In the genomic region with DNA sequence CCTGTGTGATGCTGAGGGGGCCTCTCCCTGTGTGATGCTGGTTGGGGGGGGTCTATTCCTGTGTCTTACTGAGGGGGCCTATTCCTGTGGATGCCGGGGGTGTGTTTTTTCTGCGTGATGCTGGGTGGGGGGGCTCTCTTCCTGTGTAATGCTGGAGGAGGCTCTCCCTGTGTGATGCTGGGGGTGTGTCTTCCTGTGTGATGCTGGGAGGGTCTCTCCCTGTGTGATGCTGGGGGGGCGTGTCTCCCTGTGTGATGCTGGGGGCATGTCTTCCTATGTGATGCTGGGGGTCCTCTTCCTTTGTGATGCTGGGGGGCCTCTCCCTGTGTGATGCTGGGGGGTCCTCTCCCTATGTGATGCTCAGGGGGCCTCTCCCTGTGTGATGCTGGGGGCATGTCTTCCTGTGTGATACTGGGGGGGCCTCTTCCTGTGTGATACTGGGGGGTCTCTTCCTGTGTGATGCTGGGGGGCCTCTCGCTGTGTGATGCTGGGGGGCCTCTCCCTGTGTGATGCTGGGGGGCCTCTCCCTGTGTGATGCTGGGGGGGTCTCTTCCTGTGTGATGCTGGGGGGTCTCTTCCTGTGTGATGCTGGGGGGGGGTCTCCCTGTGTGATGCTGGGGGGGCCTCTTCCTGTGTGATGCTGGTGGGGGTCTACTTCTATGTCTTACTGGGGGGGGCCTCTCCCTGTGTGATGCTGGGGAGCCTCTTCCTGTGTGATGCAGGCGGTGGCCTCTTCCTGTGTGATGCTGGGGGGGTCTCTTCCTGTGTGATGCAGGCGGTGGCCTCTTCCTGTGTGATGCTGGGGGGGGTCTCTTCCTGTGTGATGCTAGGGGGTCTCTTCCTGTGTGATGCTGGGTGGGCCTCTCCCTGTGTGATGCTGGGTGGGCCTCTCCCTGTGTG, we compare ENCODE assay signal across 8 cellular contexts. TPM values are rescaled to one million over a fixed set of nuclear protein-coding genes. Genes with fewer than 3 reads are reported as not detected.
A peak's percentile ranks its signal among the peaks of the same experiment; 100 is the strongest.
DNase-seq lines count a peak whose midpoint lies in the region; ATAC-seq and TF ChIP-seq lines count a peak whose summit lies in the region.
"Not testable (repeated sequence)": the region's sequence is repeated elsewhere in the genome, so short reads cannot be mapped to it uniquely, and the experiment has no call there.

No MANE protein-coding gene starts in this region.

- peak overlapping the region; percentile 45 for H3K4me3 ChIP-seq in neural cell (ENCODE audit: low read length)

- not testable (repeated sequence) for H3K4me2 ChIP-seq in neural cell (ENCODE audit: low read length)

- H3K27ac Mint-ChIP-seq in T-helper 17 cell (peak overlapping the region; percentile 39), glutamatergic neuron (ENCODE audit: unreplicated experiment) (peak overlapping the region; percentile 22)
- peak overlapping the region; percentile 56 for H3K27ac Mint-ChIP-seq in activated CD8-positive, alpha-beta memory T cell treated with anti-CD3 and anti-CD28 coated beads, Interleukin-2, amount 10 ng/mL, durations not matched to agents 7 days and 5 days
- peak overlapping the region; percentile 80 for H3K27ac Mint-ChIP-seq in activated naive CD8-positive, alpha-beta T cell treated with anti-CD3 and anti-CD28 coated beads for 36 hours
- H3K27ac Mint-ChIP-seq in stimulated activated naive CD8-positive, alpha-beta T cell treated with anti-CD3 and anti-CD28 coated beads, Interleukin-15, amount 100 ng/mL, for 72 hours = peak overlapping the region; percentile 93

- H4K20me1 ChIP-seq in neural cell (ENCODE audit: insufficient read depth) = not testable (repeated sequence)

- peak overlapping the region; percentile 87 for H3K27ac ChIP-seq in neural cell (ENCODE audit: low read length)

- TF ChIP-seq EP300 in neural cell (conservative IDR thresholded peaks at IDR 0.05; ENCODE audit: poor library complexity, severe bottlenecking) = not testable (repeated sequence)

- H3K4me3 Mint-ChIP-seq in T-helper 17 cell; activated CD8-positive, alpha-beta memory T cell treated with anti-CD3 and anti-CD28 coated beads, Interleukin-2, amount 10 ng/mL, durations not matched to agents 7 days and 5 days; activated naive CD8-positive, alpha-beta T cell treated with anti-CD3 and anti-CD28 coated beads for 36 hours: not testable (repeated sequence)
- peak overlapping the region; percentile 42 for H3K4me3 Mint-ChIP-seq in glutamatergic neuron (ENCODE audit: unreplicated experiment)
- H3K4me3 Mint-ChIP-seq in stimulated activated naive CD8-positive, alpha-beta T cell treated with anti-CD3 and anti-CD28 coated beads, Interleukin-15, amount 100 ng/mL, for 72 hours = peak overlapping the region; percentile 75 to 83

- H3K79me2 ChIP-seq in neural cell (replicated peaks; ENCODE audit: insufficient read depth, low read length) = not testable (repeated sequence)

- not testable (repeated sequence) for H3K9me3 Mint-ChIP-seq in activated CD8-positive, alpha-beta memory T cell treated with anti-CD3 and anti-CD28 coated beads, Interleukin-2, amount 10 ng/mL, durations not matched to agents 7 days and 5 days (ENCODE audit: low read depth); activated naive CD8-positive, alpha-beta T cell treated with anti-CD3 and anti-CD28 coated beads for 36 hours; glutamatergic neuron (ENCODE audit: unreplicated experiment); stimulated activated naive CD8-positive, alpha-beta T cell treated with anti-CD3 and anti-CD28 coated beads, Interleukin-15, amount 100 ng/mL, for 72 hours

- CTCF ChIA-PET in activated CD8-positive, alpha-beta memory T cell treated with anti-CD3 and anti-CD28 coated beads, Interleukin-2, amount 10 ng/mL, durations not matched to agents 7 days and 5 days (lab: Charles Lee) = not testable (repeated sequence)

- ATAC-seq in T-helper 17 cell = peak; percentile 45
- ATAC-seq in activated CD8-positive, alpha-beta memory T cell treated with anti-CD3 and anti-CD28 coated beads, Interleukin-2, amount 10 ng/mL, durations not matched to agents 7 days and 5 days = not testable (repeated sequence)
- peak; percentile 35 for ATAC-seq in stimulated activated naive CD8-positive, alpha-beta T cell treated with anti-CD3 and anti-CD28 coated beads, Interleukin-15, amount 100 ng/mL, for 72 hours

- not testable (repeated sequence) for H3K9me2 ChIP-seq in neural cell (ENCODE audit: insufficient read depth, low read length)

- peaks cover 13% of the 10 kb centered on the region for H3K4me1 Mint-ChIP-seq in T-helper 17 cell
- H3K4me1 Mint-ChIP-seq in activated CD8-positive, alpha-beta memory T cell treated with anti-CD3 and anti-CD28 coated beads, Interleukin-2, amount 10 ng/mL, durations not matched to agents 7 days and 5 days = peaks cover 25% of the 10 kb centered on the region
- H3K4me1 Mint-ChIP-seq in activated naive CD8-positive, alpha-beta T cell treated with anti-CD3 and anti-CD28 coated beads for 36 hours = peaks cover 25% of the 10 kb centered on the region
- not testable (repeated sequence) for H3K4me1 Mint-ChIP-seq in glutamatergic neuron (ENCODE audit: low read depth, unreplicated experiment)
- peaks cover 46% of the 10 kb centered on the region for H3K4me1 Mint-ChIP-seq in stimulated activated naive CD8-positive, alpha-beta T cell treated with anti-CD3 and anti-CD28 coated beads, Interleukin-15, amount 100 ng/mL, for 72 hours

- H3K36me3 ChIP-seq in neural cell (ENCODE audit: insufficient read depth, low read length) = not testable (repeated sequence)

- not testable (repeated sequence) for H3K27me3 Mint-ChIP-seq in T-helper 17 cell; activated CD8-positive, alpha-beta memory T cell treated with anti-CD3 and anti-CD28 coated beads, Interleukin-2, amount 10 ng/mL, durations not matched to agents 7 days and 5 days; activated naive CD8-positive, alpha-beta T cell treated with anti-CD3 and anti-CD28 coated beads for 36 hours; glutamatergic neuron (ENCODE audit: unreplicated experiment); stimulated activated naive CD8-positive, alpha-beta T cell treated with anti-CD3 and anti-CD28 coated beads, Interleukin-15, amount 100 ng/mL, for 72 hours

- not testable (repeated sequence) for H2AFZ ChIP-seq in neural cell (ENCODE audit: low read depth, low read length)

- peak; percentile 15 for DNase-seq in DMS 273 (lab: John Stamatoyannopoulos, UW; ENCODE audit: unreplicated experiment)
- peak in 2 of 3 experiments; percentile 7 to 14 for DNase-seq in NCI-H1417 (lab: John Stamatoyannopoulos, UW)
- peak in 2 of 3 donors; percentile 26 to 67 for DNase-seq in T-helper 17 cell
- DNase-seq in activated CD8-positive, alpha-beta memory T cell treated with anti-CD3 and anti-CD28 coated beads, Interleukin-2, amount 10 ng/mL, durations not matched to agents 7 days and 5 days = peak; percentile 61
- not testable (repeated sequence) for DNase-seq in activated naive CD8-positive, alpha-beta T cell treated with anti-CD3 and anti-CD28 coated beads for 36 hours
- DNase-seq in glutamatergic neuron = peak; percentile 49
- DNase-seq in stimulated activated naive CD8-positive, alpha-beta T cell treated with anti-CD3 and anti-CD28 coated beads, Interleukin-15, amount 100 ng/mL, for 72 hours = peak; percentile 55 to 70

- H3K36me3 Mint-ChIP-seq in T-helper 17 cell (ENCODE audit: low read depth); activated CD8-positive, alpha-beta memory T cell treated with anti-CD3 and anti-CD28 coated beads, Interleukin-2, amount 10 ng/mL, durations not matched to agents 7 days and 5 days; activated naive CD8-positive, alpha-beta T cell treated with anti-CD3 and anti-CD28 coated beads for 36 hours; glutamatergic neuron (ENCODE audit: unreplicated experiment): not testable (repeated sequence)

- H3K27me3 ChIP-seq in neural cell (ENCODE audit: insufficient read depth, low read depth, low read length) = not testable (repeated sequence)

- not testable (repeated sequence) for H3F3A ChIP-seq in neural cell (ENCODE audit: insufficient read depth, low read length, poor library complexity, severe bottlenecking)

- TF ChIP-seq CTCF in glutamatergic neuron (IDR thresholded peaks at IDR 0.05; ENCODE audit: partially characterized antibody, unreplicated experiment); neural cell (IDR thresholded peaks at IDR 0.05; ENCODE audit: poor library complexity, severe bottlenecking): not testable (repeated sequence)

- H3K9ac ChIP-seq in neural cell (ENCODE audit: low read length) = peak overlapping the region; percentile 73

- H3K9me3 ChIP-seq in T-helper 17 cell (ENCODE audit: control insufficient read depth, low read length, poor library complexity, severe bottlenecking); neural cell (ENCODE audit: low read length): not testable (repeated sequence)

- TF ChIP-seq RAD21 in neural cell (conservative IDR thresholded peaks at IDR 0.05) = not testable (repeated sequence)

RNA-seq across cellular contexts. Expression of gene DPYSL4, which starts 27.2 kb away (rescaled TPM):
- total RNA-seq in T-helper 17 cell (1 to 10 TPM in 1 of 2 donors, under 1 TPM in 1; 0.52 to 3.3 TPM), glutamatergic neuron (ENCODE audit: unreplicated experiment) (402 TPM)
- total RNA-seq in activated CD8-positive, alpha-beta memory T cell treated with anti-CD3 and anti-CD28 coated beads, Interleukin-2, amount 10 ng/mL, durations not matched to agents 7 days and 5 days = 1 to 10 TPM; 1.5 to 2.6 TPM
- total RNA-seq in activated naive CD8-positive, alpha-beta T cell treated with anti-CD3 and anti-CD28 coated beads for 36 hours = 10 to 100 TPM; 19.9 to 22.2 TPM
- polyA plus RNA-seq in neural cell = 116 and 143 TPM in 2 replicates
- polyA minus RNA-seq in neural cell = 102 and 118 TPM in 2 replicates

Comparison
In these comparisons a context has a peak if more than half of its experiments do, and no peak if none do; other contexts are left out.
1. H3K27ac Mint-ChIP-seq: peak in every context shown above with its lines; median percentile 93 in stimulated activated naive CD8-positive, alpha-beta T cell treated with anti-CD3 and anti-CD28 coated beads, Interleukin-15, amount 100 ng/mL, for 72 hours; 80 in activated naive CD8-positive, alpha-beta T cell treated with anti-CD3 and anti-CD28 coated beads for 36 hours; 56 in activated CD8-positive, alpha-beta memory T cell treated with anti-CD3 and anti-CD28 coated beads, Interleukin-2, amount 10 ng/mL, durations not matched to agents 7 days and 5 days; 39 in T-helper 17 cell; 22 in glutamatergic neuron.
2. RNA of gene DPYSL4, which starts 27.2 kb away (total RNA-seq): 402 TPM in glutamatergic neuron (single experiment); 19.9 to 22.2 TPM in activated naive CD8-positive, alpha-beta T cell treated with anti-CD3 and anti-CD28 coated beads for 36 hours, 0.52 to 3.3 TPM in T-helper 17 cell and 1.5 to 2.6 TPM in activated CD8-positive, alpha-beta memory T cell treated with anti-CD3 and anti-CD28 coated beads, Interleukin-2, amount 10 ng/mL, durations not matched to agents 7 days and 5 days; every median in the first group is over 10 times any median in the second.